ENCODE assay signal across 9 cellular contexts in the genomic region with DNA sequence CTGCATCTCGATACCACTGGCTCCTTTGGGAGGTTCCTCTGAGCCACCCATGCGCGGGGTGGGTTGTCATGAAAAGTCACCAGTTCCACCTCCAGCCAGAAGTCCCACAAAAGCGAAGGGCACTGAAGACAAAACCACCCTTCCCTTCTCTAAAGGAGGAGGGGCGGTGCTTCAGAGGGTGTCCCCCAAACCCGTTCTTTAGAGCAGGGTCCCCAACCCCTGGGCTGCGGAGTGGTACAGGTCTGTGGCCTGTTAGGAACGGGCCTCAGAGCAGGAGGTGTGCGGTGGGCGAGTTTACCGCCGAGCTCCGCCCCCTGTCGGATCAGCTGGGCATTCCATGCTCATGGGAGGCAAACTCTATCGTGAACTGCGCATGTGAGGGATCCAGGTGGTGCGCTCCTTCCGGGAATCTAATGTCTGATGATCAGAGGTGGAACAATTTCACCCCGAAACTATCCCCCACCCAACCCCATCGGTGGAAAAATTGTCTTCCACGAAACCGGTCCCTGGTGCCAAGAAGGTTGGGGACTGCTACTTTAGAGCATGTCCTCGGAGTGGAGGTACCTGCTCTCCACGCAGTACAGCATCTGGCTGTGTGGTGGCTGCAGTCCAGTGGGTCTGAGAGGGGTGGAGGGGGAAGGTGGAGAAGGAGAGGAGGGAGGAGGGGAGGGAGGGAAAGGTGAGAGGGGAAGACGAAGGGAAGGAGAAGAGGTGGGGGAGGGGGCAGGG.
DNase-seq lines count a peak whose midpoint lies in the region; ATAC-seq lines count a peak whose summit lies in the region.
"Had no signal": no experiment of that assay in that cellular context is flagged by ENCODE, and none has a peak within 500 bp of the region (broad histone marks: within the 10 kb centered on the region; RNA-seq: fewer than 3 reads in every experiment).

No MANE protein-coding gene starts in this region.

- CTCF ChIA-PET in activated CD8-positive, alpha-beta memory T cell treated with anti-CD3 and anti-CD28 coated beads, Interleukin-2, amount 10 ng/mL, durations not matched to agents 7 days and 5 days (lab: Charles Lee), result interaction anchor here (0.5 kb wide), 1 partner anchor 26 kb away, joined by 3 read pairs; no protein-coding TSS in a partner anchor

- H3K4me3 ChIP-seq in H7 (ENCODE audit: insufficient read depth, low read depth, low read length), result peak overlapping the region; percentile 26; the same call in 1 of the 2 replicates

- H3K9me3 Mint-ChIP-seq in activated CD8-positive, alpha-beta memory T cell treated with anti-CD3 and anti-CD28 coated beads, Interleukin-2, amount 10 ng/mL, durations not matched to agents 7 days and 5 days (ENCODE audit: low read depth), result no peaks in the 10 kb centered on the region
- no peaks in the 10 kb centered on the region for H3K9me3 Mint-ChIP-seq in stimulated activated memory B cell treated with anti-CD40 and anti-IgM and Interleukin-4, amounts not matched to agents 10 μg/mL and 1 μg/mL and 100 μg/mL, for 72 hours
- H3K9me3 Mint-ChIP-seq: natural killer cell treated with Interleukin-12 subunit alpha and Interleukin-12 subunit beta and Interleukin-15 and Interleukin-18, amount 100 ng/mL, for 72 hours had no signal

- DNase-seq in H7, result peak; percentile 88
- peak; percentile 43 for DNase-seq in RPMI8226
- no peak for DNase-seq in left ventricle myocardium superior
- DNase-seq in putamen (ENCODE audit: low spot score), result peak; percentile 28
- DNase-seq in stimulated activated naive CD4-positive, alpha-beta T cell (lab: John Stamatoyannopoulos, UW), result no peak
- no peak for DNase-seq in activated CD8-positive, alpha-beta memory T cell treated with anti-CD3 and anti-CD28 coated beads, Interleukin-2, amount 10 ng/mL, durations not matched to agents 7 days and 5 days

- no peaks in the 10 kb centered on the region for H3K36me3 ChIP-seq in H7 (replicated peaks; ENCODE audit: control insufficient read depth, insufficient read depth, low read length)

- no peak overlapping the region for H3K4me3 Mint-ChIP-seq in activated CD8-positive, alpha-beta memory T cell treated with anti-CD3 and anti-CD28 coated beads, Interleukin-2, amount 10 ng/mL, durations not matched to agents 7 days and 5 days
- no peak overlapping the region for H3K4me3 Mint-ChIP-seq in stimulated activated memory B cell treated with anti-CD40 and anti-IgM and Interleukin-4, amounts not matched to agents 10 μg/mL and 1 μg/mL and 100 μg/mL, for 72 hours
- H3K4me3 Mint-ChIP-seq: natural killer cell treated with Interleukin-12 subunit alpha and Interleukin-12 subunit beta and Interleukin-15 and Interleukin-18, amount 100 ng/mL, for 72 hours had no signal

- intact Hi-C loops in left ventricle myocardium superior (cut with micrococcal nuclease), result no loop called here

- H3K36me3 Mint-ChIP-seq in activated CD8-positive, alpha-beta memory T cell treated with anti-CD3 and anti-CD28 coated beads, Interleukin-2, amount 10 ng/mL, durations not matched to agents 7 days and 5 days, result no peaks in the 10 kb centered on the region
- no peaks in the 10 kb centered on the region for H3K36me3 Mint-ChIP-seq in stimulated activated memory B cell treated with anti-CD40 and anti-IgM and Interleukin-4, amounts not matched to agents 10 μg/mL and 1 μg/mL and 100 μg/mL, for 72 hours
- H3K36me3 Mint-ChIP-seq: natural killer cell treated with Interleukin-12 subunit alpha and Interleukin-12 subunit beta and Interleukin-15 and Interleukin-18, amount 100 ng/mL, for 72 hours had no signal

- no peaks in the 10 kb centered on the region; the same call in 1 of the 2 replicates for H3K27me3 ChIP-seq in H7 (ENCODE audit: control insufficient read depth, insufficient read depth, low read length)

- H3K27me3 Mint-ChIP-seq in activated CD8-positive, alpha-beta memory T cell treated with anti-CD3 and anti-CD28 coated beads, Interleukin-2, amount 10 ng/mL, durations not matched to agents 7 days and 5 days, result peaks cover 14% of the 10 kb centered on the region
- H3K27me3 Mint-ChIP-seq in stimulated activated memory B cell treated with anti-CD40 and anti-IgM and Interleukin-4, amounts not matched to agents 10 μg/mL and 1 μg/mL and 100 μg/mL, for 72 hours, result peaks cover 56% of the 10 kb centered on the region

- no peaks in the 10 kb centered on the region for H3K4me1 Mint-ChIP-seq in activated CD8-positive, alpha-beta memory T cell treated with anti-CD3 and anti-CD28 coated beads, Interleukin-2, amount 10 ng/mL, durations not matched to agents 7 days and 5 days
- no peaks in the 10 kb centered on the region for H3K4me1 Mint-ChIP-seq in stimulated activated memory B cell treated with anti-CD40 and anti-IgM and Interleukin-4, amounts not matched to agents 10 μg/mL and 1 μg/mL and 100 μg/mL, for 72 hours

- no peak overlapping the region for H3K27ac Mint-ChIP-seq in activated CD8-positive, alpha-beta memory T cell treated with anti-CD3 and anti-CD28 coated beads, Interleukin-2, amount 10 ng/mL, durations not matched to agents 7 days and 5 days
- no peak overlapping the region for H3K27ac Mint-ChIP-seq in stimulated activated memory B cell treated with anti-CD40 and anti-IgM and Interleukin-4, amounts not matched to agents 10 μg/mL and 1 μg/mL and 100 μg/mL, for 72 hours
- H3K27ac Mint-ChIP-seq: natural killer cell treated with Interleukin-12 subunit alpha and Interleukin-12 subunit beta and Interleukin-15 and Interleukin-18, amount 100 ng/mL, for 72 hours had no signal

- peak; percentile 22 for ATAC-seq in left ventricle myocardium superior
- ATAC-seq in activated CD8-positive, alpha-beta memory T cell treated with anti-CD3 and anti-CD28 coated beads, Interleukin-2, amount 10 ng/mL, durations not matched to agents 7 days and 5 days, result no peak
- no peak for ATAC-seq in GM18873 (IDR thresholded peaks at IDR 0.05; ENCODE audit: low FRiP score, unreplicated experiment)
- ATAC-seq in stimulated activated memory B cell treated with anti-CD40 and anti-IgM and Interleukin-4, amounts not matched to agents 10 μg/mL and 1 μg/mL and 100 μg/mL, for 72 hours, result no peak
- ATAC-seq: natural killer cell treated with Interleukin-12 subunit alpha and Interleukin-12 subunit beta and Interleukin-15 and Interleukin-18, amount 100 ng/mL, for 72 hours had no signal

Comparison
In these comparisons a context has a peak if more than half of its experiments do, and no peak if none do; other contexts are left out.
1. DNase-seq: peak in H7 (single experiment), RPMI8226 (single experiment) and putamen (single experiment); none in left ventricle myocardium superior (single experiment), stimulated activated naive CD4-positive, alpha-beta T cell (0 of 6) and activated CD8-positive, alpha-beta memory T cell treated with anti-CD3 and anti-CD28 coated beads, Interleukin-2, amount 10 ng/mL, durations not matched to agents 7 days and 5 days (single experiment).